In the genomic region with DNA sequence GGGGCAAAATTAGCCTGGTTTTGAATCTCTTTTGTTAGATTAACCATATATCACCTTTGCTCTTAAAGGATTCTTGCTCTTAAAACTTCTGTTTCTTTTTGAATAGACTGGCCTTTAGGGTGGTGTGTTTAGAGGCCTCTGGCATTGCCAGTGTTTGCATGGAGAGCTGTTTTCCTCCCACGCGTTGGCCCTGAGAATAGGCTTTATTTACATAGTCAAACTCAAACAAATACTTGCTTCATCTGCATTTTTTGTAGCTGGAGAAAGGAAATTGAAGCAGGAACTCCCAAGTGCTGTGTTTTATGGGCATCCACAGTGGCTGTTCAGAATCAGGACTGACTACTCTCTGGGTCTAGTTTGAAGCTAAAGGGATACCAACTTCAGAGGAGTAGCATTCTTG, we compare ENCODE assay signal across 11 cellular contexts. TPM values are rescaled to one million over a fixed set of nuclear protein-coding genes. Genes with fewer than 3 reads are reported as not detected.
DNase-seq lines count a peak whose midpoint lies in the region; ATAC-seq and TF ChIP-seq lines count a peak whose summit lies in the region.
"Had no signal": no experiment of that assay in that cellular context is flagged by ENCODE, and none has a peak within 500 bp of the region (broad histone marks: within the 10 kb centered on the region; RNA-seq: fewer than 3 reads in every experiment).

No MANE protein-coding gene starts in this region.

- H3K36me3 ChIP-seq in upper lobe of right lung = no peaks in the 10 kb centered on the region
- H3K36me3 ChIP-seq: uterus had no signal

- ATAC-seq in left colon = peak; percentile 54
- peak; percentile 59 for ATAC-seq in upper lobe of right lung
- ATAC-seq in HG03342 (IDR thresholded peaks at IDR 0.05; ENCODE audit: unreplicated experiment) = no peak
- ATAC-seq in HG03565 (IDR thresholded peaks at IDR 0.05; ENCODE audit: unreplicated experiment) = no peak
- ATAC-seq in HG02885 (IDR thresholded peaks at IDR 0.05; ENCODE audit: poor library complexity, unreplicated experiment) = no peak
- ATAC-seq: sciatic nerve had no signal

- DNase-seq in SIG-M5 treated with dmso at 0.1 percent for 504 hours (lab: John Stamatoyannopoulos, UW; ENCODE audit: unreplicated experiment) (peak; percentile 20), SIG-M5 (lab: John Stamatoyannopoulos, UW) (no peak), left colon (no peak), upper lobe of right lung (no peak)
- DNase-seq: NCI-H1092, uterus had no signal

- TF ChIP-seq CTCF in VCaP (conservative IDR thresholded peaks at IDR 0.05) (no peak), upper lobe of right lung (IDR thresholded peaks at IDR 0.05) (no peak)

- H3K4me1 ChIP-seq in upper lobe of right lung = peaks cover 3% of the 10 kb centered on the region
- H3K4me1 ChIP-seq: uterus had no signal

- intact Hi-C loops in left colon (cut with DNase I, micrococcal nuclease) (no loop called here), upper lobe of right lung (cut with DNase I) (no loop called here)

- no peak overlapping the region for H3K4me3 ChIP-seq in upper lobe of right lung
- H3K4me3 ChIP-seq: uterus had no signal

- no peaks in the 10 kb centered on the region for H3K9me3 ChIP-seq in upper lobe of right lung
- H3K9me3 ChIP-seq: uterus had no signal

- H3K27me3 ChIP-seq in upper lobe of right lung = no peaks in the 10 kb centered on the region
- H3K27me3 ChIP-seq: uterus had no signal

- H3K27ac ChIP-seq in VCaP (peak overlapping the region; percentile 90), upper lobe of right lung (no peak overlapping the region)
- H3K27ac ChIP-seq: uterus had no signal

RNA-seq across cellular contexts. Expression of gene SHROOM2, which starts 2.7 kb away (rescaled TPM):
- total RNA-seq in left colon = 10 to 100 TPM in 1 of 2 donors, 1 to 10 TPM in 1; 8.1 to 10.1 TPM
- total RNA-seq in upper lobe of right lung = 9.6 TPM

RNA-seq across cellular contexts. Expression of gene GPR143, which starts 23.3 kb away (rescaled TPM):
- total RNA-seq in left colon (1 to 10 TPM in 1 of 2 donors, under 1 TPM in 1; 0.82 to 1.9 TPM), upper lobe of right lung (1.6 TPM)
- total RNA-seq: sciatic nerve had no signal

Comparison
In these comparisons a context has a peak if more than half of its experiments do, and no peak if none do; other contexts are left out.
1. ATAC-seq: peak in left colon (single experiment) and upper lobe of right lung (single experiment); none in HG03342 (single experiment), HG03565 (single experiment) and HG02885 (single experiment).